In the genomic region with DNA sequence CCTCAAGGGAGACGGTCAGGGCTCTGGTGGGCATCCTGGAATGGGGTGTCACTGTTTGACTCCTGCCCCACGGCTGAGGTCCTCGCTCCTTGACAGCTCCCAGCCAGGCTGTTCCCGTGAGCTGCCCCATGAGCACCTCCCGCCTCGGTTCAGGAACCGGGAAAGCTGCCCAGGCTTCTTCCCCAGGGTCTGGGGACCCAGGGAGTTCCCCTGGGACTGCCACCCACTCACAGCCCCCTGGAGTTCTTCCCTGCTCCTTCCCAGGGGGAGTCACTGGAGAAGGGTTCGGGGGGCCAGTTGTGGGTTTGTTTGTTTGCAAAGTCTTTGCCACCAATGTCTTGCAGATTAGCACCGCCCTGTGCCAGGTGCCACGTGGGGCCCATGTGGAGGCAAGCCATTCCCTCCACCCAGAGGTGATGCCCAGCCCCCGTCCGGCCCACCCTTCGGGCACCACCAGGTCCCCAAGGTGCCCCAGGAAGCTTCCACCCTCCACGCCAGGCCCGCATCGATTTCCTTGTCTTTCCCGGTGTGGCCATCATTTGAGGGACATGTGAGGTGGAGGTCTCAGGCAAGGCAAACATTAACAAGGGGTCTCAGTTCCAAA, we compare ENCODE assay signal across 17 cellular contexts. TPM values are rescaled to one million over a fixed set of nuclear protein-coding genes. Genes with fewer than 3 reads are reported as not detected.
DNase-seq lines count a peak whose midpoint lies in the region; ATAC-seq, FAIRE-seq and TF ChIP-seq lines count a peak whose summit lies in the region.
"Had no signal": no experiment of that assay in that cellular context is flagged by ENCODE, and none has a peak within 500 bp of the region (broad histone marks: within the 10 kb centered on the region; RNA-seq: fewer than 3 reads in every experiment).

No MANE protein-coding gene starts in this region.

- H4K20me1 ChIP-seq in IMR-90 (ENCODE audit: insufficient read depth, low read length) (no peaks in the 10 kb centered on the region), H1 (replicated peaks in 1 of 2; ENCODE audit: control insufficient read depth in 1 of 2, insufficient read depth in 2 of 2, low read length in 2 of 2) (no peaks in the 10 kb centered on the region)

- H3K9ac ChIP-seq in IMR-90 (ENCODE audit: low read depth, low read length), result no peak overlapping the region
- no peak overlapping the region for H3K9ac ChIP-seq in H1 (replicated peaks in 1 of 4; ENCODE audit: extremely low read depth in 1 of 4, low read depth in 3 of 4, low read length in 3 of 4)
- peak overlapping the region; percentile 92 for H3K9ac ChIP-seq in mesenchymal stem cell (ENCODE audit: low read length)
- H3K9ac ChIP-seq: KMS-11 had no signal

- H2AK5ac ChIP-seq in IMR-90 (ENCODE audit: low read depth, low read length), result no peak overlapping the region
- no peak overlapping the region for H2AK5ac ChIP-seq in H1 (ENCODE audit: low read depth, low read length)
- H2AK5ac ChIP-seq in mesenchymal stem cell (ENCODE audit: low read length, severe bottlenecking), result no peak overlapping the region

- H3K4ac ChIP-seq in IMR-90 (ENCODE audit: low read depth, low read length) (no peak overlapping the region), H1 (replicated peaks; ENCODE audit: insufficient read length, low read depth, low read length) (no peak overlapping the region), mesenchymal stem cell (ENCODE audit: low read depth in 1 of 2, low read length in 2 of 2) (no peak overlapping the region)

- H3K79me2 ChIP-seq in H1 (ENCODE audit: control insufficient read depth in 1 of 2, insufficient read depth in 2 of 2, low read length in 2 of 2), result no peaks in the 10 kb centered on the region

- TF ChIP-seq RAD21 in IMR-90 (IDR thresholded peaks at IDR 0.05; ENCODE audit: low read length), result no peak
- TF ChIP-seq RAD21 in H1 (IDR thresholded peaks at IDR 0.05 in 1 of 2, conservative IDR thresholded peaks at IDR 0.05 in 1 of 2; ENCODE audit: low read depth in 2 of 2, low read length in 2 of 2), result no peak

- H3K9me3 ChIP-seq in IMR-90 (ENCODE audit: control insufficient read depth, insufficient read depth, low read length), result no peaks in the 10 kb centered on the region
- no peaks in the 10 kb centered on the region for H3K9me3 ChIP-seq in H1 (ENCODE audit: insufficient read depth in 2 of 2, low read depth in 1 of 2, low read length in 1 of 2)
- H3K9me3 ChIP-seq in mesenchymal stem cell (ENCODE audit: control insufficient read depth, low read length), result no peaks in the 10 kb centered on the region
- H3K9me3 ChIP-seq: body of pancreas had no signal

- no peaks in the 10 kb centered on the region; the same call in 1 of the 2 replicates for H3K9me1 ChIP-seq in IMR-90 (ENCODE audit: insufficient read depth, low read length)

- H2BK20ac ChIP-seq in IMR-90 (ENCODE audit: low read depth, low read length) (no peak overlapping the region), H1 (ENCODE audit: low read length) (no peak overlapping the region)

- WGBS in IMR-90 (ENCODE audit: extremely low coverage in 2 of 2, insufficient read length in 1 of 2), 2 experiments, result 76% methylated on average over 8 of the region's 17 CpGs; no CpG with 5 or more reads in 1 of the 2 experiments
- WGBS in H1 (ENCODE audit: extremely low coverage in 1 of 2, insufficient coverage in 1 of 2, insufficient read length in 1 of 2, insufficient replicate concordance in 2 of 2, low coverage in 1 of 2, low lambda C conversion rate in 2 of 2, missing lambda C conversion rate in 1 of 2), 2 experiments, result 95% methylated on average over 14 of the region's 17 CpGs; no CpG with 5 or more reads in 1 of the 2 experiments
- 93% methylated on average over 17 of the region's 17 CpGs for WGBS in mesenchymal stem cell

- H3K27ac ChIP-seq in IMR-90 (ENCODE audit: insufficient read depth, low read length) (no peak overlapping the region), H1 (ENCODE audit: low read depth, low read length) (no peak overlapping the region), mesenchymal stem cell (ENCODE audit: low read length, poor library complexity, severe bottlenecking) (no peak overlapping the region), substantia nigra (ENCODE audit: low read depth, low read length, poor library complexity, severe bottlenecking) (peak overlapping the region; percentile 92)
- H3K27ac ChIP-seq: body of pancreas, KMS-11 had no signal

- H3K23ac ChIP-seq in IMR-90 (ENCODE audit: low read depth, low read length), result no peak overlapping the region
- H3K23ac ChIP-seq in H1 (ENCODE audit: insufficient read length), result no peak overlapping the region
- H3K23ac ChIP-seq in mesenchymal stem cell (ENCODE audit: low read length in 2 of 2), result no peak overlapping the region

- no peak overlapping the region for H4K91ac ChIP-seq in IMR-90 (ENCODE audit: insufficient read depth, low read depth, low read length)
- no peak overlapping the region for H4K91ac ChIP-seq in H1 (replicated peaks; ENCODE audit: insufficient read length, low read length)
- no peak overlapping the region for H4K91ac ChIP-seq in mesenchymal stem cell (ENCODE audit: low read length)

- no peaks in the 10 kb centered on the region for H3K36me3 ChIP-seq in IMR-90 (ENCODE audit: control insufficient read depth, insufficient read depth, low read length)
- no peaks in the 10 kb centered on the region for H3K36me3 ChIP-seq in H1 (ENCODE audit: control insufficient read depth in 2 of 4, insufficient read depth in 4 of 4, low read length in 3 of 4)
- peaks cover 0 to 27% of the 10 kb centered on the region in 2 experiments for H3K36me3 ChIP-seq in mesenchymal stem cell (ENCODE audit: control insufficient read depth in 1 of 2, insufficient read depth in 2 of 2, low read depth in 1 of 2, low read length in 2 of 2)

- H3K79me1 ChIP-seq in IMR-90 (ENCODE audit: low read depth in 1 of 2, low read length in 2 of 2) (no peaks in the 10 kb centered on the region), H1 (ENCODE audit: low read depth, low read length) (no peaks in the 10 kb centered on the region), mesenchymal stem cell (replicated peaks; ENCODE audit: low read length, poor library complexity, severe bottlenecking) (no peaks in the 10 kb centered on the region)

- dilution Hi-C loops in IMR-90 (cut with HindIII; ENCODE audit: low sequenced_read_pairs, unreplicated experiment), result no loop called here

- H3K14ac ChIP-seq in IMR-90 (replicated peaks; ENCODE audit: low read depth, low read length) (no peak overlapping the region), H1 (ENCODE audit: insufficient read length) (no peak overlapping the region), mesenchymal stem cell (ENCODE audit: low read length in 2 of 2) (no peak overlapping the region)

- H2BK15ac ChIP-seq in IMR-90 (ENCODE audit: low read depth, low read length) (no peak overlapping the region), H1 (ENCODE audit: low read length) (peak overlapping the region; percentile 29; the same call in 1 of the 2 replicates), mesenchymal stem cell (ENCODE audit: low read depth, poor library complexity, severe bottlenecking) (no peak overlapping the region)

- H3K27me3 ChIP-seq in IMR-90 (ENCODE audit: control insufficient read depth, insufficient read depth, low read length) (peaks cover 4% of the 10 kb centered on the region; the same call in 1 of the 2 replicates), H1 (replicated peaks in 1 of 4; ENCODE audit: control insufficient read depth in 3 of 4, extremely low read depth in 1 of 4, insufficient read depth in 3 of 4, low read length in 3 of 4) (no peaks in the 10 kb centered on the region), mesenchymal stem cell (ENCODE audit: control insufficient read depth in 1 of 2, insufficient read depth in 1 of 2, low read length in 2 of 2) (peaks cover 0 to 7% of the 10 kb centered on the region in 2 experiments)
- H3K27me3 ChIP-seq: body of pancreas had no signal

- no peak overlapping the region for H2AK9ac ChIP-seq in IMR-90 (replicated peaks; ENCODE audit: low read depth, low read length, poor library complexity)

- CTCF ChIA-PET in IMR-90 (lab: Yijun Ruan, JAX), result no interaction called here
- CTCF ChIA-PET in H1 (lab: Charles Lee; ENCODE audit: partially characterized antibody), result interaction anchor here (0.6 to 3.8 kb wide), 4 partner anchors 46 to 110 kb away, joined by 3 to 24 read pairs (median 5); no protein-coding TSS in a partner anchor

- POLR2A ChIA-PET in IMR-90 (lab: Charles Lee; ENCODE audit: unreplicated experiment), result no interaction called here
- POLR2A ChIA-PET in H1 (lab: Charles Lee; ENCODE audit: partially characterized antibody), result interaction anchor here (1.6 kb wide), 1 partner anchor 10 kb away, joined by 3 read pairs; no protein-coding TSS in a partner anchor

- ATAC-seq in IMR-90 (ENCODE audit: low read depth), result no peak
- no peak for ATAC-seq in GM18867 (IDR thresholded peaks at IDR 0.05; ENCODE audit: unreplicated experiment)

- H3K56ac ChIP-seq in IMR-90 (ENCODE audit: extremely low read depth, insufficient read depth, low read length) (no peak overlapping the region), H1 (replicated peaks; ENCODE audit: insufficient read length, low read depth, low read length) (no peak overlapping the region)

- H2BK5ac ChIP-seq in IMR-90 (ENCODE audit: low read depth, low read length, poor library complexity, severe bottlenecking) (no peak overlapping the region), H1 (ENCODE audit: low read depth, low read length) (no peak overlapping the region), mesenchymal stem cell (ENCODE audit: low read depth, low read length, poor library complexity, severe bottlenecking) (no peak overlapping the region)

- no peaks in the 10 kb centered on the region for H3K23me2 ChIP-seq in H1 (ENCODE audit: low read depth, low read length)

- TF ChIP-seq POLR2A in IMR-90 (IDR thresholded peaks at IDR 0.05; ENCODE audit: low read depth, low read length) (no peak), H1 (IDR thresholded peaks at IDR 0.05; ENCODE audit: control extremely low read depth in 1 of 2, low read depth in 2 of 2, low read length in 2 of 2) (no peak)

- no TSS peak for BruUV-seq in IMR-90 (replicated peaks; lab: Mats Ljungman, UMichigan)

- in situ Hi-C loops in IMR-90 (cut with MboI; ENCODE audit: low sequenced_read_pairs) (no loop called here), GM13977 (cut with MboI; ENCODE audit: low pct_unique_long_range_greater_than_20kb, low sequenced_read_pairs, unreplicated experiment) (no loop called here)

- no peak overlapping the region for H2BK12ac ChIP-seq in H1 (ENCODE audit: low read depth, low read length)
- H2BK12ac ChIP-seq in mesenchymal stem cell (ENCODE audit: low read length in 2 of 2), result no peak overlapping the region

- H4K5ac ChIP-seq in IMR-90 (ENCODE audit: low read depth, low read length) (no peak overlapping the region), H1 (ENCODE audit: insufficient read length, low read depth, low read length) (no peak overlapping the region)

- H3K4me3 ChIP-seq in IMR-90 (ENCODE audit: insufficient read depth, low read depth, low read length) (no peak overlapping the region), H1 (ENCODE audit: extremely low read depth in 1 of 4, insufficient read depth in 2 of 4, low read depth in 3 of 4, low read length in 4 of 4) (no peak overlapping the region), mesenchymal stem cell (ENCODE audit: insufficient read depth in 1 of 2, low read depth in 1 of 2, low read length in 2 of 2) (peak overlapping the region in 1 of 2 experiments; percentile 81)
- H3K4me3 ChIP-seq: body of pancreas had no signal

- intact Hi-C loops in IMR-90 (cut with micrococcal nuclease), result no loop called here

- H4K8ac ChIP-seq in IMR-90 (ENCODE audit: low read depth in 2 of 2, low read length in 2 of 2) (no peak overlapping the region), H1 (ENCODE audit: extremely low read depth, insufficient read depth, low read length) (no peak overlapping the region), mesenchymal stem cell (ENCODE audit: low read length) (no peak overlapping the region)

- peak overlapping the region; percentile 23 for H2AFZ ChIP-seq in IMR-90 (replicated peaks; ENCODE audit: low read length, poor library complexity)
- no peak overlapping the region for H2AFZ ChIP-seq in H1 (ENCODE audit: low read length)
- H2AFZ ChIP-seq in mesenchymal stem cell (ENCODE audit: low read depth, low read length), result no peak overlapping the region

- H2BK120ac ChIP-seq in IMR-90 (ENCODE audit: low read depth, low read length), result no peak overlapping the region
- no peak overlapping the region for H2BK120ac ChIP-seq in H1 (replicated peaks; ENCODE audit: low read depth, low read length)
- no peak overlapping the region for H2BK120ac ChIP-seq in mesenchymal stem cell (ENCODE audit: low read depth, low read length)

- TF ChIP-seq EP300 in H1 (IDR thresholded peaks at IDR 0.05; ENCODE audit: borderline replicate concordance in 1 of 2, low read depth in 2 of 2, low read length in 2 of 2), result no peak

- H3K18ac ChIP-seq in IMR-90 (ENCODE audit: low read depth, low read length), result no peak overlapping the region
- no peak overlapping the region for H3K18ac ChIP-seq in H1 (ENCODE audit: extremely low read depth, low read length)
- H3K18ac ChIP-seq in mesenchymal stem cell (ENCODE audit: low read depth in 1 of 2, low read length in 2 of 2), result no peak overlapping the region

- H3K4me1 ChIP-seq in IMR-90 (ENCODE audit: control insufficient read depth, insufficient read depth, low read length), result no peaks in the 10 kb centered on the region
- H3K4me1 ChIP-seq in H1 (replicated peaks in 1 of 4; ENCODE audit: control insufficient read depth in 3 of 4, insufficient read depth in 4 of 4, low read length in 3 of 4), result peaks cover 0 to 14% (median 8%) of the 10 kb centered on the region in 4 experiments; a peak in 6 of 7 replicates
- peaks cover 5% of the 10 kb centered on the region for H3K4me1 ChIP-seq in mesenchymal stem cell (ENCODE audit: control insufficient read depth, insufficient read depth, low read depth, low read length)
- H3K4me1 ChIP-seq: body of pancreas had no signal

- no peak overlapping the region for H3K4me2 ChIP-seq in IMR-90 (ENCODE audit: low read depth, low read length)
- H3K4me2 ChIP-seq in H1 (ENCODE audit: insufficient read depth in 1 of 2, low read depth in 2 of 2, low read length in 2 of 2), result no peak overlapping the region
- no peak overlapping the region for H3K4me2 ChIP-seq in mesenchymal stem cell (ENCODE audit: low read length, poor library complexity, severe bottlenecking)
- H3K4me2 ChIP-seq: KMS-11 had no signal

- FAIRE-seq in H1 (lab: Jason Lieb, UNC), result no peak

- TF ChIP-seq CTCF in IMR-90 (conservative IDR thresholded peaks at IDR 0.05; ENCODE audit: low read depth, low read length) (no peak), H1 (IDR thresholded peaks at IDR 0.05; ENCODE audit: control extremely low read depth in 1 of 3, insufficient read depth in 1 of 3, low read depth in 1 of 3, low read length in 3 of 3) (no peak), GM13977 (IDR thresholded peaks at IDR 0.05; ENCODE audit: extremely low read depth, insufficient read depth, missing control alignments) (no peak)

- DNase-seq in IMR-90 (no peak), H1 (ENCODE audit: low read depth in 1 of 2, low spot score in 2 of 2) (no peak), mesenchymal stem cell (no peak), substantia nigra (lab: John Stamatoyannopoulos, UW) (peak in 1 of 49 donors; percentile 71), GM13977 (ENCODE audit: low spot score) (no peak), NCI-H1048 (lab: John Stamatoyannopoulos, UW) (no peak)
- DNase-seq in central memory CD4-positive, alpha-beta T cell, result no peak
- DNase-seq: activated CD4-positive, alpha-beta memory T cell treated with anti-CD3 and anti-CD28 coated beads, Interleukin-2, amount 10 ng/mL, durations not matched to agents 7 days and 5 days; body of pancreas; CD4-positive, CD25-positive, alpha-beta regulatory T cell; NCI-H1436 treated with DMSO at 0.1 percent for 48 hours; NCI-H446 treated with DMSO at 0.1 percent for 48 hours; OCI-M1; stimulated activated CD4-positive, alpha-beta T cell treated with anti-CD3 and anti-CD28 coated beads, Interleukin-12 subunit alpha, Interleukin-12 subunit beta, amount 100 ng/mL, for 4 hours had no signal

RNA-seq across cellular contexts. Expression of a gene that starts 1.3 kb away (rescaled TPM):
- 0.54 and 0.56 TPM in 2 replicates for total RNA-seq in IMR-90 (2012; rRNA removed)
- polyA plus RNA-seq in IMR-90 (2012; rRNA removed), result 1.2 TPM in 2 replicates
- 0.89 and 2.2 TPM in 2 replicates for polyA plus RNA-seq in IMR-90 (2012; cell fraction: cytosol; rRNA removed)
- 1.1 and 2.3 TPM in 2 replicates for polyA plus RNA-seq in IMR-90 (2012; cell fraction: nucleus; rRNA removed; ENCODE audit: low replicate concordance)
- total RNA-seq in H1 (2021; fragmentation: NEBNext Ultra II Directional; extraction: Animal tissue kit (Norgen Biotek cat#: 25700)), result 3.4 TPM in 2 replicates
- polyA plus RNA-seq in H1 (2011; rRNA removed), result 3.9 and 5.0 TPM in 2 replicates
- polyA plus RNA-seq in H1 (2011; cell fraction: cytosol; rRNA removed), result 4.2 TPM
- polyA plus RNA-seq in H1 (2011; cell fraction: nucleus; rRNA removed), result 3.9 TPM
- 2.0 to 3.0 TPM (median 2.6 TPM) in 4 replicates for polyA plus RNA-seq in H1 (2012, experiment 1 of 2)
- polyA plus RNA-seq in H1 (2012, experiment 2 of 2), result 4.4 TPM
- polyA plus RNA-seq in H1 (2013, experiment 1 of 2), result 1.6 TPM
- polyA plus RNA-seq in H1 (2013, experiment 2 of 2), result 1.5 TPM
- 2.3 TPM in 2 replicates for polyA minus RNA-seq in H1 (2011; rRNA and poly(A)+ RNA removed)
- polyA minus RNA-seq in H1 (2011; cell fraction: cytosol; rRNA and poly(A)+ RNA removed), result 3.4 TPM
- 4.0 TPM for polyA minus RNA-seq in H1 (2011; cell fraction: nucleus; rRNA and poly(A)+ RNA removed)
- polyA plus RNA-seq in mesenchymal stem cell (2013, experiment 1 of 2), result 0.17 TPM
- 0.14 TPM for polyA plus RNA-seq in mesenchymal stem cell (2013, experiment 2 of 2)
- total RNA-seq: activated CD4-positive, alpha-beta memory T cell treated with anti-CD3 and anti-CD28 coated beads, Interleukin-2, amount 10 ng/mL, durations not matched to agents 7 days and 5 days; activated T-helper 2 cell treated with anti-CD3 and anti-CD28 coated beads, Interferon-gamma antibody, Interleukin-2, Interleukin-4, amounts not matched to agents 10 μg/mL and 5 μg/mL and 100 μg/mL, durations not matched to agents 14 hours and 24 hours and 36 hours; CD4-positive, CD25-positive, alpha-beta regulatory T cell had no signal
- polyA plus RNA-seq: CD4-positive, CD25-positive, alpha-beta regulatory T cell had no signal

RNA-seq across cellular contexts. Expression of a gene that starts 14.6 kb away (rescaled TPM):
- under 0.01 and 0.18 TPM in 2 replicates for total RNA-seq in IMR-90 (2012; rRNA removed)
- 0.27 and 0.56 TPM in 2 replicates for polyA plus RNA-seq in IMR-90 (2012; rRNA removed)
- 0.12 and 0.41 TPM in 2 replicates for polyA plus RNA-seq in IMR-90 (2012; cell fraction: cytosol; rRNA removed)
- polyA plus RNA-seq in IMR-90 (2012; cell fraction: nucleus; rRNA removed; ENCODE audit: low replicate concordance), result 0.32 and 0.71 TPM in 2 replicates
- total RNA-seq in H1 (2021; fragmentation: NEBNext Ultra II Directional; extraction: Animal tissue kit (Norgen Biotek cat#: 25700)), result 3.1 and 3.5 TPM in 2 replicates
- polyA plus RNA-seq in H1 (2011; rRNA removed), result 3.1 and 4.1 TPM in 2 replicates
- 2.5 TPM for polyA plus RNA-seq in H1 (2011; cell fraction: cytosol; rRNA removed)
- 5.1 TPM for polyA plus RNA-seq in H1 (2011; cell fraction: nucleus; rRNA removed)
- polyA plus RNA-seq in H1 (2012, experiment 1 of 2), result 2.3 to 3.0 TPM (median 2.9 TPM) in 4 replicates
- polyA plus RNA-seq in H1 (2012, experiment 2 of 2), result 3.0 TPM
- 1.2 TPM for polyA plus RNA-seq in H1 (2013, experiment 1 of 2)
- polyA plus RNA-seq in H1 (2013, experiment 2 of 2), result 1.4 TPM
- polyA minus RNA-seq in H1 (2011; rRNA and poly(A)+ RNA removed), result 3.0 and 3.1 TPM in 2 replicates
- 2.4 TPM for polyA minus RNA-seq in H1 (2011; cell fraction: cytosol; rRNA and poly(A)+ RNA removed)
- polyA minus RNA-seq in H1 (2011; cell fraction: nucleus; rRNA and poly(A)+ RNA removed), result 1.7 TPM
- 0.72 TPM for polyA plus RNA-seq in mesenchymal stem cell (2013, experiment 1 of 2)
- polyA plus RNA-seq in mesenchymal stem cell (2013, experiment 2 of 2), result 0.75 TPM
